1 cellular context compared by ENCODE assay signal in genomic region chr15:92848852-92849598, GRCh38.
TF ChIP-seq lines count a peak whose summit lies in the region.

No MANE protein-coding gene starts in this region.

TF ChIP-seq in K562, 482 proteins besides CTCF, POLR2A, EP300 and RAD21 (continued from another document and continues in another):
- TF ChIP-seq, protein P1, sequence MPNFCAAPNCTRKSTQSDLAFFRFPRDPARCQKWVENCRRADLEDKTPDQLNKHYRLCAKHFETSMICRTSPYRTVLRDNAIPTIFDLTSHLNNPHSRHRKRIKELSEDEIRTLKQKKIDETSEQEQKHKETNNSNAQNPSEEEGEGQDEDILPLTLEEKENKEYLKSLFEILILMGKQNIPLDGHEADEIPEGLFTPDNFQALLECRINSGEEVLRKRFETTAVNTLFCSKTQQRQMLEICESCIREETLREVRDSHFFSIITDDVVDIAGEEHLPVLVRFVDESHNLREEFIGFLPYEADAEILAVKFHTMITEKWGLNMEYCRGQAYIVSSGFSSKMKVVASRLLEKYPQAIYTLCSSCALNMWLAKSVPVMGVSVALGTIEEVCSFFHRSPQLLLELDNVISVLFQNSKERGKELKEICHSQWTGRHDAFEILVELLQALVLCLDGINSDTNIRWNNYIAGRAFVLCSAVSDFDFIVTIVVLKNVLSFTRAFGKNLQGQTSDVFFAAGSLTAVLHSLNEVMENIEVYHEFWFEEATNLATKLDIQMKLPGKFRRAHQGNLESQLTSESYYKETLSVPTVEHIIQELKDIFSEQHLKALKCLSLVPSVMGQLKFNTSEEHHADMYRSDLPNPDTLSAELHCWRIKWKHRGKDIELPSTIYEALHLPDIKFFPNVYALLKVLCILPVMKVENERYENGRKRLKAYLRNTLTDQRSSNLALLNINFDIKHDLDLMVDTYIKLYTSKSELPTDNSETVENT (CRISPR knock-in tag; IDR thresholded peaks at IDR 0.05) = no peak
- TF ChIP-seq GABPB2 (CRISPR knock-in tag; conservative IDR thresholded peaks at IDR 0.05) = no peak
- TF ChIP-seq GABPB1 (CRISPR knock-in tag; IDR thresholded peaks at IDR 0.05) = no peak
- TF ChIP-seq SMARCE1 (IDR thresholded peaks at IDR 0.05) = peak; percentile 90
- TF ChIP-seq ZNF347 (CRISPR knock-in tag; IDR thresholded peaks at IDR 0.05; ENCODE audit: low read depth) = no peak
- peak; percentile 81; the same call in 1 of the 2 replicates for TF ChIP-seq KLF16 (IDR thresholded peaks at IDR 0.05)
- TF ChIP-seq ELF4 (CRISPR knock-in tag; IDR thresholded peaks at IDR 0.05) = no peak
- TF ChIP-seq ZNF277 (CRISPR knock-in tag; IDR thresholded peaks at IDR 0.05; ENCODE audit: borderline replicate concordance) = 0 out of 2 replicates have a peak, but pooled peaks have one; percentile 30
- no peak for TF ChIP-seq ZNF717 (CRISPR knock-in tag; IDR thresholded peaks at IDR 0.05)
- TF ChIP-seq ARID1B (IDR thresholded peaks at IDR 0.05) = peak; percentile 93
- no peak for TF ChIP-seq UBTF (IDR thresholded peaks at IDR 0.05; ENCODE audit: borderline replicate concordance in 1 of 2, low read depth in 2 of 2, low read length in 2 of 2)
- TF ChIP-seq VEZF1 (CRISPR knock-in tag; IDR thresholded peaks at IDR 0.05) = peak; percentile 72
- TF ChIP-seq ZNF592 (IDR thresholded peaks at IDR 0.05) = 0 out of 2 replicates have a peak, but pooled peaks have one; percentile 37
- TF ChIP-seq GATAD2B (IDR thresholded peaks at IDR 0.05; ENCODE audit: borderline replicate concordance) = peak; percentile 68
- 0 out of 2 replicates have a peak, but pooled peaks have one; percentile 18 for TF ChIP-seq TFAP4 (CRISPR knock-in tag; IDR thresholded peaks at IDR 0.05; ENCODE audit: borderline replicate concordance)
- peak; percentile 67 for TF ChIP-seq HDAC3 (IDR thresholded peaks at IDR 0.05; ENCODE audit: borderline replicate concordance, partially characterized antibody)
- TF ChIP-seq TBP (optimal IDR thresholded peaks at IDR 0.05; ENCODE audit: low read depth, low read length) = peak; percentile 54
- TF ChIP-seq CREBBP (IDR thresholded peaks at IDR 0.05; ENCODE audit: low read depth, low read length) = no peak
- peak; percentile 36; the same call in 1 of the 2 replicates for TF ChIP-seq DMBX1 (CRISPR knock-in tag; IDR thresholded peaks at IDR 0.05; ENCODE audit: borderline replicate concordance)
- TF ChIP-seq, protein P2, sequence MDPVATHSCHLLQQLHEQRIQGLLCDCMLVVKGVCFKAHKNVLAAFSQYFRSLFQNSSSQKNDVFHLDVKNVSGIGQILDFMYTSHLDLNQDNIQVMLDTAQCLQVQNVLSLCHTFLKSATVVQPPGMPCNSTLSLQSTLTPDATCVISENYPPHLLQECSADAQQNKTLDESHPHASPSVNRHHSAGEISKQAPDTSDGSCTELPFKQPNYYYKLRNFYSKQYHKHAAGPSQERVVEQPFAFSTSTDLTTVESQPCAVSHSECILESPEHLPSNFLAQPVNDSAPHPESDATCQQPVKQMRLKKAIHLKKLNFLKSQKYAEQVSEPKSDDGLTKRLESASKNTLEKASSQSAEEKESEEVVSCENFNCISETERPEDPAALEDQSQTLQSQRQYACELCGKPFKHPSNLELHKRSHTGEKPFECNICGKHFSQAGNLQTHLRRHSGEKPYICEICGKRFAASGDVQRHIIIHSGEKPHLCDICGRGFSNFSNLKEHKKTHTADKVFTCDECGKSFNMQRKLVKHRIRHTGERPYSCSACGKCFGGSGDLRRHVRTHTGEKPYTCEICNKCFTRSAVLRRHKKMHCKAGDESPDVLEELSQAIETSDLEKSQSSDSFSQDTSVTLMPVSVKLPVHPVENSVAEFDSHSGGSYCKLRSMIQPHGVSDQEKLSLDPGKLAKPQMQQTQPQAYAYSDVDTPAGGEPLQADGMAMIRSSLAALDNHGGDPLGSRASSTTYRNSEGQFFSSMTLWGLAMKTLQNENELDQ (CRISPR knock-in tag; IDR thresholded peaks at IDR 0.05; ENCODE audit: borderline replicate concordance) = no peak
- TF ChIP-seq ZNF766 (CRISPR knock-in tag; conservative IDR thresholded peaks at IDR 0.05) = peak; percentile 82
- no peak for TF ChIP-seq NFRKB (IDR thresholded peaks at IDR 0.05; ENCODE audit: low read depth)
- no peak for TF ChIP-seq MLX (CRISPR knock-in tag; conservative IDR thresholded peaks at IDR 0.05)
- peak; percentile 83 for TF ChIP-seq HDAC2 (IDR thresholded peaks at IDR 0.05)
- TF ChIP-seq ZNF395 (CRISPR knock-in tag; IDR thresholded peaks at IDR 0.05) = peak; percentile 13; the same call in 1 of the 2 replicates
- peak; percentile 55; the same call in 1 of the 2 replicates for TF ChIP-seq CC2D1A (IDR thresholded peaks at IDR 0.05)
- TF ChIP-seq ZNF184 (CRISPR knock-in tag; IDR thresholded peaks at IDR 0.05) = no peak
- peak; percentile 59 for TF ChIP-seq MEIS2 (IDR thresholded peaks at IDR 0.05; ENCODE audit: partially characterized antibody)
- TF ChIP-seq ZBTB43 (CRISPR knock-in tag; IDR thresholded peaks at IDR 0.05) = no peak
- no peak for TF ChIP-seq RFX7 (CRISPR knock-in tag; IDR thresholded peaks at IDR 0.05)
- peak in 1 of 2 experiments; percentile 45; a peak in 1 of 4 replicates for TF ChIP-seq HDAC1 (IDR thresholded peaks at IDR 0.05)
- TF ChIP-seq CHD2 (IDR thresholded peaks at IDR 0.05; ENCODE audit: low read depth, low read length) = no peak
- peak; percentile 91 for TF ChIP-seq ATF3 (IDR thresholded peaks at IDR 0.05)
- no peak for TF ChIP-seq ATF3 (CRISPR knock-in tag; conservative IDR thresholded peaks at IDR 0.05)
- TF ChIP-seq POLR2H (tag; IDR thresholded peaks at IDR 0.05; ENCODE audit: low read depth) = no peak
- TF ChIP-seq RHOXF2B (CRISPR knock-in tag; conservative IDR thresholded peaks at IDR 0.05) = no peak
- peak; percentile 82 for TF ChIP-seq JUN (IDR thresholded peaks at IDR 0.05; ENCODE audit: borderline replicate concordance, low read depth, low read length)
- TF ChIP-seq JUN (CRISPR knock-in tag; IDR thresholded peaks at IDR 0.05; ENCODE audit: borderline replicate concordance) = no peak
- TF ChIP-seq SMARCA4 (IDR thresholded peaks at IDR 0.05) = peak; percentile 86
- TF ChIP-seq, protein P3, sequence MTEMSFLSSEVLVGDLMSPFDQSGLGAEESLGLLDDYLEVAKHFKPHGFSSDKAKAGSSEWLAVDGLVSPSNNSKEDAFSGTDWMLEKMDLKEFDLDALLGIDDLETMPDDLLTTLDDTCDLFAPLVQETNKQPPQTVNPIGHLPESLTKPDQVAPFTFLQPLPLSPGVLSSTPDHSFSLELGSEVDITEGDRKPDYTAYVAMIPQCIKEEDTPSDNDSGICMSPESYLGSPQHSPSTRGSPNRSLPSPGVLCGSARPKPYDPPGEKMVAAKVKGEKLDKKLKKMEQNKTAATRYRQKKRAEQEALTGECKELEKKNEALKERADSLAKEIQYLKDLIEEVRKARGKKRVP (CRISPR knock-in tag; IDR thresholded peaks at IDR 0.05) = peak; percentile 67; the same call in 1 of the 2 replicates
- peak; percentile 92 for TF ChIP-seq CBFA2T3 (IDR thresholded peaks at IDR 0.05)
